ENCODE assay signal across 26 cellular contexts in the genomic region with DNA sequence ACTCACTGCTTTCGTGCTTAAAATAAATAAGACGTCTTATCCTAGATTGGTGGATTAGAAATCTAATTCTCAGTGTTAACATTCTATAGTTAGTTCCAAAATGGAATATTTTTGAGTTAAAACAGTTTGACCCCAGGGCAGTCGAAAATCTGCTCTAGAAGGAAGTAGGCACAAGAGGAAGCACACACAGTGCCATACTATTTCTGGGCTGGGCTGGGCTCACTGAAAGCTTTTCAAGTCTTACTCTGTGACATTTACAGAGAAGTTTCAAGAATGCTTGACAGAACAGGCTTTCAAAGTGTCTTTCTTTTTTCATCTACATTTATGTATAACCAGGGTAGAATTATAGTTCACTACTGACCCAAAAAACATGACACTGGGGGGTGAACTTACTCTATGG.
"Had no signal": no experiment of that assay in that cellular context is flagged by ENCODE, and none has a peak within 500 bp of the region (broad histone marks: within the 10 kb centered on the region; RNA-seq: fewer than 3 reads in every experiment).

No MANE protein-coding gene starts in this region.

- H3K4me2 ChIP-seq: KMS-11 had no signal

- H3K9ac ChIP-seq: KMS-11 had no signal

- H3K9me3 Mint-ChIP-seq: activated CD4-positive, alpha-beta memory T cell treated with anti-CD3 and anti-CD28 coated beads for 36 hours; activated naive CD4-positive, alpha-beta T cell treated with anti-CD3 and anti-CD28 coated beads, Interleukin-2, amount 10 ng/mL, durations not matched to agents 7 days and 5 days; activated naive CD8-positive, alpha-beta T cell treated with anti-CD3 and anti-CD28 coated beads for 36 hours; activated T-cell treated with anti-CD3 and anti-CD28 coated beads, Interleukin-2, amount 50 U/mL, for 4 hours; T-helper 1 cell treated with Interleukin-12 subunit alpha and Interleukin-12 subunit beta and Interleukin-4 antibody, amounts not matched to agents 30 μg/mL and 1 μg/mL, for 36 hours had no signal

- H3K27ac Mint-ChIP-seq: activated CD4-positive, alpha-beta memory T cell treated with anti-CD3 and anti-CD28 coated beads for 36 hours; activated naive CD4-positive, alpha-beta T cell treated with anti-CD3 and anti-CD28 coated beads, Interleukin-2, amount 10 ng/mL, durations not matched to agents 7 days and 5 days; activated naive CD8-positive, alpha-beta T cell treated with anti-CD3 and anti-CD28 coated beads for 36 hours; T-helper 1 cell treated with Interleukin-12 subunit alpha and Interleukin-12 subunit beta and Interleukin-4 antibody, amounts not matched to agents 30 μg/mL and 1 μg/mL, for 36 hours; WTC11 had no signal

- H3K4me3 Mint-ChIP-seq: activated CD4-positive, alpha-beta memory T cell treated with anti-CD3 and anti-CD28 coated beads for 36 hours; activated naive CD4-positive, alpha-beta T cell treated with anti-CD3 and anti-CD28 coated beads, Interleukin-2, amount 10 ng/mL, durations not matched to agents 7 days and 5 days; activated naive CD8-positive, alpha-beta T cell treated with anti-CD3 and anti-CD28 coated beads for 36 hours; activated T-cell treated with anti-CD3 and anti-CD28 coated beads, Interleukin-2, amount 50 U/mL, for 4 hours; T-helper 1 cell treated with Interleukin-12 subunit alpha and Interleukin-12 subunit beta and Interleukin-4 antibody, amounts not matched to agents 30 μg/mL and 1 μg/mL, for 36 hours; WTC11 had no signal

- H3K9me3 ChIP-seq: SJSA1 had no signal

- DNase-seq: activated CD4-positive, alpha-beta memory T cell treated with anti-CD3 and anti-CD28 coated beads for 36 hours; activated CD4-positive, alpha-beta T cell treated with anti-CD3 and anti-CD28 coated beads for 48 hours; activated CD4-positive, CD25-positive, alpha-beta regulatory T cell treated with anti-CD3 and anti-CD28 coated beads, Interleukin-2, amount 50 U/mL, for 72 hours; activated CD8-positive, alpha-beta memory T cell treated with anti-CD3 and anti-CD28 coated beads for 24 hours; activated gamma-delta T cell; activated naive CD4-positive, alpha-beta T cell treated with anti-CD3 and anti-CD28 coated beads, Interleukin-2, amount 10 ng/mL, durations not matched to agents 7 days and 5 days; activated naive CD8-positive, alpha-beta T cell treated with anti-CD3 and anti-CD28 coated beads for 36 hours; activated T-cell treated with anti-CD3 and anti-CD28 coated beads, Interleukin-2, amount 50 U/mL, for 4 hours; brain microvascular endothelial cell; NCI-H1092 treated with DMSO at 0.1 percent for 48 hours; NCI-H1417 treated with DMSO at 0.1 percent for 48 hours; NCI-H1694; NCI-H2029; NCI-H2107; NCI-H2171 treated with DMSO at 0.1 percent for 48 hours; NCI-H226; NCI-H510A; NCI-H526 treated with DMSO at 0.1 percent for 48 hours; PC-3; SHP77 had no signal

- H3K27me3 ChIP-seq: brain microvascular endothelial cell, cardiac muscle cell, SJSA1 had no signal

- H3K4me3 ChIP-seq: cardiac muscle cell, SJSA1 had no signal

- H3K36me3 ChIP-seq: brain microvascular endothelial cell, cardiac muscle cell, SJSA1 had no signal

- H3K36me3 Mint-ChIP-seq: activated CD4-positive, alpha-beta memory T cell treated with anti-CD3 and anti-CD28 coated beads for 36 hours; activated naive CD4-positive, alpha-beta T cell treated with anti-CD3 and anti-CD28 coated beads, Interleukin-2, amount 10 ng/mL, durations not matched to agents 7 days and 5 days; activated naive CD8-positive, alpha-beta T cell treated with anti-CD3 and anti-CD28 coated beads for 36 hours; WTC11 had no signal

- ATAC-seq: activated T-cell treated with anti-CD3 and anti-CD28 coated beads, Interleukin-2, amount 50 U/mL, for 4 hours; PC-3; SK-N-SH treated with all-trans-retinoic acid at 6 μM for 48 hours; WTC11 had no signal

- H3K4me1 Mint-ChIP-seq: activated naive CD4-positive, alpha-beta T cell treated with anti-CD3 and anti-CD28 coated beads, Interleukin-2, amount 10 ng/mL, durations not matched to agents 7 days and 5 days; activated naive CD8-positive, alpha-beta T cell treated with anti-CD3 and anti-CD28 coated beads for 36 hours had no signal

- H3K27ac ChIP-seq: brain microvascular endothelial cell, cardiac muscle cell, KMS-11, SJSA1 had no signal
